8 cellular contexts compared by ENCODE assay signal in the genomic region with DNA sequence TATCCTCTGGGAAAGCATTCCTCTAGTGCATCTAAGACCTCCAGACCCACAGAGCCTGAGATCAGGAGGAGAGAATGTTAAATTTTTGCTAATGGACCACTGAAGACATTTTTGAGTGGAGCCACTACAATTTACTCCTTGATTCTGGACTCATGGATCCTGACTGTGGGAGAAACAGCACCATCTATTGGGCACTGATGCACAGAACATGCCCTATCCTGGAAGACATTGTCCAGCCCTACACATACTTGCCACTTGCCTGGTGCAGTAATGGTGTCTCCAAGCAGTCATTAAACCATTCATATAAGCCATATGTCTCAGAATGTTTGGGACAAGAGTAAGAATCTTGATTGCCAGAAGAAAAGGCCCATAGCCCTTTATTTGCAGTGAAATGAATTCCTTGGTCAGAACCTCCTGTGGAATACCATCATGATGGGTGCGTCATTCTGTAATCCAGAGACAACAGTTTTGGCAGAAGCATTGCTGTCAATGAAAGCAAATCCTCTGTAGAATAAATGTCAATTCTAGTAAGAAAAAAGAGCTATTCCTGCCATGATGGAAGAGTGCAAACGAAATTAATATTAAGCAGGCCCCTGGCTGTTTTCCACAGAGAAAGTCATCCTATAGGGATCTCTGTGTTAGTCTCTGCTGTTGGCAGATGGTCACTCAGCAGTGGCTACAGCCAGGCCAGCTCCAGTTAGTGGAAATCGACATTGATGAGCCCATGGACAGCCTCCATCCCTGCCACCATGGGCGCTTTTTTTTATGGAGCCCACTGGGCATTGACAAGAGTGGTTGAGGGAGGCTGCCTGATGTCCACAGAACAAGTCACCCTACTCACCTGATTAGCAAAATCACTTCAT. TPM values are rescaled to one million over a fixed set of nuclear protein-coding genes. Genes with fewer than 3 reads are reported as not detected.
A peak's percentile ranks its signal among the peaks of the same experiment; 100 is the strongest.
DNase-seq lines count a peak whose midpoint lies in the region; ATAC-seq and TF ChIP-seq lines count a peak whose summit lies in the region.

No MANE protein-coding gene starts in this region.

- no peak overlapping the region for H3K27ac Mint-ChIP-seq in activated T-cell treated with anti-CD3 and anti-CD28 coated beads, Interleukin-2, amount 50 U/mL, for 72 hours

- H3K9me3 ChIP-seq in MM.1S (replicated peaks; ENCODE audit: insufficient read depth, low read length) (no peaks in the 10 kb centered on the region), trophoblast cell (ENCODE audit: insufficient read depth, low read depth, low read length) (peaks cover 1% of the 10 kb centered on the region)

- H3K4me2 ChIP-seq in MM.1S (ENCODE audit: low read depth, low read length) = no peak overlapping the region
- H3K4me2 ChIP-seq in trophoblast cell (ENCODE audit: low read length) = no peak overlapping the region

- H3K27ac ChIP-seq in MM.1S (ENCODE audit: low read length) = no peak overlapping the region
- no peak overlapping the region for H3K27ac ChIP-seq in trophoblast cell (ENCODE audit: low read depth, low read length)

- peak; percentile 61 for TF ChIP-seq CTCF in MM.1S (IDR thresholded peaks at IDR 0.05; ENCODE audit: low read length)

- ATAC-seq in activated T-cell treated with anti-CD3 and anti-CD28 coated beads, Interleukin-2, amount 50 U/mL, for 72 hours (replicated peaks in 1 of 2) = peak in 1 of 2 donors; percentile 51
- no peak for ATAC-seq in GM19324 (IDR thresholded peaks at IDR 0.05; ENCODE audit: low FRiP score, unreplicated experiment)

- no peaks in the 10 kb centered on the region for H3K9me2 ChIP-seq in MM.1S (replicated peaks; ENCODE audit: insufficient read depth, low read length)

- H3K79me2 ChIP-seq in MM.1S (ENCODE audit: low read length) (no peaks in the 10 kb centered on the region), trophoblast cell (ENCODE audit: control insufficient read depth, insufficient read depth, low read length, poor library complexity) (no peaks in the 10 kb centered on the region)

- H3K4me3 Mint-ChIP-seq in activated T-cell treated with anti-CD3 and anti-CD28 coated beads, Interleukin-2, amount 50 U/mL, for 72 hours = no peak overlapping the region

- no peaks in the 10 kb centered on the region for H3K9me3 Mint-ChIP-seq in activated T-cell treated with anti-CD3 and anti-CD28 coated beads, Interleukin-2, amount 50 U/mL, for 72 hours

- H2AFZ ChIP-seq in MM.1S (ENCODE audit: low read length) = no peak overlapping the region
- H2AFZ ChIP-seq in trophoblast cell (ENCODE audit: insufficient read depth, low read length, poor library complexity) = no peak overlapping the region

- peaks cover 28% of the 10 kb centered on the region for H3F3A ChIP-seq in MM.1S (ENCODE audit: insufficient read depth, low read length)

- H2AK5ac ChIP-seq in trophoblast cell (ENCODE audit: low read length) = no peak overlapping the region

- H3K4me3 ChIP-seq in MM.1S (ENCODE audit: low read length) (no peak overlapping the region), trophoblast cell (ENCODE audit: low read depth, low read length) (no peak overlapping the region)

- H3K27me3 ChIP-seq in MM.1S (replicated peaks; ENCODE audit: insufficient read depth, low read length) (no peaks in the 10 kb centered on the region), trophoblast cell (ENCODE audit: insufficient read depth, low read length) (no peaks in the 10 kb centered on the region)

- no peak overlapping the region for H2BK120ac ChIP-seq in trophoblast cell (ENCODE audit: insufficient read depth, low read length, poor library complexity)

- H3K14ac ChIP-seq in trophoblast cell (ENCODE audit: low read length) = no peak overlapping the region

- H3K4me1 ChIP-seq in MM.1S (ENCODE audit: low read length) = peaks cover 36% of the 10 kb centered on the region
- no peaks in the 10 kb centered on the region for H3K4me1 ChIP-seq in trophoblast cell (ENCODE audit: control insufficient read depth in 1 of 2, insufficient read depth in 2 of 2, low read length in 2 of 2)

- H3K4me1 Mint-ChIP-seq in activated T-cell treated with anti-CD3 and anti-CD28 coated beads, Interleukin-2, amount 50 U/mL, for 72 hours (ENCODE audit: low read depth) = no peaks in the 10 kb centered on the region

- H3K9ac ChIP-seq in MM.1S (ENCODE audit: low read length) = no peak overlapping the region
- H3K9ac ChIP-seq in trophoblast cell (ENCODE audit: low read length) = no peak overlapping the region

- no peaks in the 10 kb centered on the region for H3K27me3 Mint-ChIP-seq in activated T-cell treated with anti-CD3 and anti-CD28 coated beads, Interleukin-2, amount 50 U/mL, for 72 hours (ENCODE audit: low read depth)

- H3K4ac ChIP-seq in trophoblast cell (ENCODE audit: low read depth, low read length) = no peak overlapping the region

- no peaks in the 10 kb centered on the region for H3K79me1 ChIP-seq in trophoblast cell (ENCODE audit: low read length)

- no peaks in the 10 kb centered on the region for H3K36me3 Mint-ChIP-seq in activated T-cell treated with anti-CD3 and anti-CD28 coated beads, Interleukin-2, amount 50 U/mL, for 72 hours (ENCODE audit: insufficient read depth in 2 of 2)

- no peak overlapping the region for H3K18ac ChIP-seq in trophoblast cell (ENCODE audit: low read length)

- H3K36me3 ChIP-seq in MM.1S (replicated peaks; ENCODE audit: insufficient read depth, low read length) = no peaks in the 10 kb centered on the region
- H3K36me3 ChIP-seq in trophoblast cell (ENCODE audit: control insufficient read depth in 1 of 2, insufficient read depth in 2 of 2, low read length in 2 of 2) = no peaks in the 10 kb centered on the region

- no peak overlapping the region for H4K91ac ChIP-seq in trophoblast cell (ENCODE audit: low read depth, low read length)

- WGBS in trophoblast cell (ENCODE audit: extremely low coverage, insufficient coverage, insufficient read length) = no CpG with 5 or more reads among the region's 4 CpGs

- H2BK5ac ChIP-seq in trophoblast cell (ENCODE audit: low read depth, low read length, poor library complexity) = no peak overlapping the region

- H3K23ac ChIP-seq in trophoblast cell (ENCODE audit: low read length) = no peak overlapping the region

- no peak overlapping the region for H4K8ac ChIP-seq in trophoblast cell (ENCODE audit: low read depth, low read length)

- DNase-seq in activated T-cell treated with anti-CD3 and anti-CD28 coated beads, Interleukin-2, amount 50 U/mL, for 72 hours = peak; percentile 17 to 24
- DNase-seq in activated T-cell treated with anti-CD3 and anti-CD28 coated beads, Interleukin-2, amount 50 U/mL, for 1 hour = no peak
- peak; percentile 55 for DNase-seq in MM.1S
- peak; percentile 10 for DNase-seq in activated CD4-positive, alpha-beta T cell treated with anti-CD3 and anti-CD28 coated beads, Interleukin-2, amount 50 U/mL, for 1 hour
- DNase-seq in globus pallidus (ENCODE audit: low spot score) = peak; percentile 42
- peak; percentile 32 to 77 for DNase-seq in trophoblast cell
- no peak for DNase-seq in GF-D8 (lab: John Stamatoyannopoulos, UW)

- H2BK12ac ChIP-seq in trophoblast cell (ENCODE audit: low read length) = no peak overlapping the region

- no peaks in the 10 kb centered on the region for H4K20me1 ChIP-seq in MM.1S (ENCODE audit: insufficient read depth, low read length)

- H4K12ac ChIP-seq in trophoblast cell (ENCODE audit: low read depth, low read length) = no peak overlapping the region

RNA-seq across cellular contexts. Expression of a gene that starts 43.5 kb away (rescaled TPM):
- total RNA-seq in activated T-cell treated with anti-CD3 and anti-CD28 coated beads, Interleukin-2, amount 50 U/mL, for 72 hours = not detected
- polyA plus RNA-seq in trophoblast cell (2013) = 1.4 and 1.5 TPM in 2 replicates

Comparison
In these comparisons a context has a peak if more than half of its experiments do, and no peak if none do; other contexts are left out.
1. DNase-seq: peak in activated T-cell treated with anti-CD3 and anti-CD28 coated beads, Interleukin-2, amount 50 U/mL, for 72 hours (2 of 2), MM.1S (single experiment), activated CD4-positive, alpha-beta T cell treated with anti-CD3 and anti-CD28 coated beads, Interleukin-2, amount 50 U/mL, for 1 hour (single experiment), globus pallidus (single experiment) and trophoblast cell (2 of 2); none in activated T-cell treated with anti-CD3 and anti-CD28 coated beads, Interleukin-2, amount 50 U/mL, for 1 hour (single experiment) and GF-D8 (single experiment).